ENCODE assay signal across 1 cellular context in the genomic region with DNA sequence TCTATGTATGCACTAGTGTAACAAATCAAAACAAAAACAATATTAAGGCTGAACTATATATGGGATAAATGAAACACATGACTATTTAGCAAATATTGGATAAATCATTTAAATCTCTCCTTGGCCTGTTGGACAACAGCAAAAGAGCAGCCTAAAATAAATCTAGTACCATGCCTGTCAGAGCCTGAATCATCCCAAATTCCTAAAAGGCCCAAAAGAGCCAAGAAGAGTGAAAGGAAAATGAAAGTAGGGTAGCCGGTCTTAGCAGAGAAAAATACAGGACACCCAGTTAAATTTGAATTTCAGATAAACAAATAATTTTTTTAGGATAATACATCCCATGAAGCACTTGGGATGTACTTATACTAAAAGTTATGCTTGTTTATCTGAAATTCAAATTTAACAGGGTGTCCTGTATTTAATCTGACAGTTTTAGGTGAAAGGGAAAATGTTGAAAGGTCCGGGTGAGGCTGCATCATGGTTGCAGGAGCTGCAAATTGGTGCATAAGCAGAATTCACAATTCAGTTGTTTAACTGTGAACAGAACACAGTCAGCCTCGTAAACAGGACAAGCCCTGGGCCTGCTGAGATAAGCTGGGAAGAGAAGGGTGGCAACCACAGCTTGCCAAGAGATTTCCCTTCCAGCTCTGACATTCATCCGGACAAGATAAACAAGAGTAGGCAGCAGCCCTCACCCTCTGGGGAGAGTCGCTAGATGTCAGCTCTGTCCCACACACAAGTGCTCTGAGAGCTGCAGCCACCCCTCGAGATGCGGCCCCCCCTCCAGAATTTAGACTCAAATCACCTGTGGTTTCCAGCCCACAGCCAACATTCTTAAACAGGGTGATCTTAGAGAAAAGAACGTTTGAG.
TF ChIP-seq lines count a peak whose summit lies in the region.

No MANE protein-coding gene starts in this region.

TF ChIP-seq in IMR-90, 13 proteins besides CTCF, POLR2A, EP300 and RAD21:
- peak; percentile 16; the same call in 1 of the 2 replicates for TF ChIP-seq SMC3 (IDR thresholded peaks at IDR 0.05; ENCODE audit: low read depth, low read length)
- no peak for TF ChIP-seq CHD1 (IDR thresholded peaks at IDR 0.05; ENCODE audit: low read depth, low read length)
- peak; percentile 91; the same call in 1 of the 2 replicates for TF ChIP-seq MAZ (IDR thresholded peaks at IDR 0.05; ENCODE audit: borderline replicate concordance, low read depth, low read length)
- no peak for TF ChIP-seq CEBPB (IDR thresholded peaks at IDR 0.05; ENCODE audit: low read depth, low read length)
